Comparison of ENCODE assay signal across 8 cellular contexts in the genomic region with DNA sequence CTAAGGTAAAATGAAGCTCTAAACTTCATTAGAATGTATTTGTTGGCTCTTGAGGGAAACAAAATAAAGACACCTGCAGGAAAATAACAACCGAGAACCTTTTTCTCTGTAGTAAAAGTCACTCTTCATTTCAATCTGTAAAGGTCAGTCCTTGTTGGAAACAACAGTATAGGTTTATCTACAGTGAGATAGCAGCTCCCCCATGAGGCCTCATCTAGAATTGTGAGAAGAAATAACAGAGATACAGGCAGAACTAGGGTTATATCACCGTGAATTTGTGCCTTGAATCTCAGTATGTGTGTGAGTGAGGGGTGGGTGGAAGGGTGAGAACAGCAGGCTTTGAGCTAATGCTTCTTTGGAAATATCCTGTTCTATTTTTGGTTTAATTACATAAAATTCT.
A peak's percentile ranks its signal among the peaks of the same experiment; 100 is the strongest.
DNase-seq lines count a peak whose midpoint lies in the region; ATAC-seq and TF ChIP-seq lines count a peak whose summit lies in the region.

No MANE protein-coding gene starts in this region.

- H3K4me3 ChIP-seq in endodermal cell (ENCODE audit: low read length) (no peak overlapping the region), lower leg skin (ENCODE audit: low read depth, poor library complexity, severe bottlenecking) (no peak overlapping the region)

- no peak overlapping the region for H3K4me3 Mint-ChIP-seq in endodermal cell

- no peaks in the 10 kb centered on the region for H3K27me3 ChIP-seq in endodermal cell (ENCODE audit: control insufficient read depth, insufficient read depth, low read length, poor library complexity, severe bottlenecking)

- TF ChIP-seq CTCF in endodermal cell (conservative IDR thresholded peaks at IDR 0.05) (peak; percentile 77), lower leg skin (IDR thresholded peaks at IDR 0.05) (no peak)

- WGBS in endodermal cell (ENCODE audit: insufficient coverage in 1 of 2, insufficient read length in 1 of 2), 2 experiments, result 30% methylated on average over 2 of the region's 2 CpGs; no CpG with 5 or more reads in 1 of the 2 experiments
- 17 to 22% methylated on average over 2 of the region's 2 CpGs for WGBS in lower leg skin, 2 donors

- H3K36me3 ChIP-seq in endodermal cell (ENCODE audit: control insufficient read depth, insufficient read depth, low read length), result no peaks in the 10 kb centered on the region

- H3K27ac Mint-ChIP-seq in endodermal cell, result no peak overlapping the region

- no peaks in the 10 kb centered on the region for H3K4me1 Mint-ChIP-seq in endodermal cell

- H3K9ac ChIP-seq in endodermal cell (ENCODE audit: extremely low read depth, low read length, poor library complexity, severe bottlenecking), result no peak overlapping the region

- no peaks in the 10 kb centered on the region for H3K36me3 Mint-ChIP-seq in endodermal cell (ENCODE audit: low read depth)

- H3K9me3 Mint-ChIP-seq in endodermal cell, result peaks cover 63% of the 10 kb centered on the region

- peaks cover 14% of the 10 kb centered on the region for H3K27me3 Mint-ChIP-seq in endodermal cell (ENCODE audit: insufficient read depth)

- peak; percentile 38 for DNase-seq in DMS 273 treated with DMSO at 0.1 percent for 48 hours (lab: John Stamatoyannopoulos, UW)
- peak; percentile 35 for DNase-seq in NCI-H1694 (lab: John Stamatoyannopoulos, UW)
- no peak for DNase-seq in endodermal cell
- peak; percentile 36 for DNase-seq in superior temporal gyrus (ENCODE audit: extremely low spot score)
- no peak for DNase-seq in UCSD-AML1 (lab: John Stamatoyannopoulos, UW; ENCODE audit: unreplicated experiment)
- no peak for DNase-seq in lower leg skin (ENCODE audit: low spot score in 2 of 2)

- TF ChIP-seq POLR2A in lower leg skin (IDR thresholded peaks at IDR 0.05), result no peak

- no peaks in the 10 kb centered on the region for H3K9me3 ChIP-seq in endodermal cell (ENCODE audit: control insufficient read depth, low read length)

- H3K4me1 ChIP-seq in endodermal cell (ENCODE audit: control insufficient read depth, insufficient read depth, low read length), result no peaks in the 10 kb centered on the region

- peak; percentile 46 for ATAC-seq in GM19468 (IDR thresholded peaks at IDR 0.05; ENCODE audit: extremely low read depth, unreplicated experiment)
- ATAC-seq in HG03039 (IDR thresholded peaks at IDR 0.05; ENCODE audit: unreplicated experiment), result no peak

- H3K27ac ChIP-seq in endodermal cell (ENCODE audit: low read depth, low read length), result no peak overlapping the region

- intact Hi-C loops in lower leg skin (cut with DNase I; ENCODE audit: low total_unique reads), result no loop called here

Comparison
In these comparisons a context has a peak if more than half of its experiments do, and no peak if none do; other contexts are left out.
1. DNase-seq: peak in DMS 273 treated with DMSO at 0.1 percent for 48 hours (single experiment), NCI-H1694 (single experiment) and superior temporal gyrus (single experiment); none in endodermal cell (single experiment), UCSD-AML1 (single experiment) and lower leg skin (0 of 2).